Comparison of ENCODE assay signal across 17 cellular contexts in genomic region chr1:113858418-113858817, GRCh38. TPM values are rescaled to one million over a fixed set of nuclear protein-coding genes. Genes with fewer than 3 reads are reported as not detected.
DNase-seq lines count a peak whose midpoint lies in the region; ATAC-seq and TF ChIP-seq lines count a peak whose summit lies in the region.
"Had no signal": no experiment of that assay in that cellular context is flagged by ENCODE, and none has a peak within 500 bp of the region (broad histone marks: within the 10 kb centered on the region; RNA-seq: fewer than 3 reads in every experiment).

No MANE protein-coding gene starts in this region.

- WGBS in spleen, 5 donors, result 51 to 67% (median 59%) methylated on average over 3 of the region's 3 CpGs

- peaks cover 54% of the 10 kb centered on the region for H3K36me3 Mint-ChIP-seq in activated CD8-positive, alpha-beta T cell treated with anti-CD3 and anti-CD28 coated beads for 36 hours (ENCODE audit: low read depth)

- DNase-seq in spleen (no peak), hypothalamus (lab: John Stamatoyannopoulos, UW) (no peak)
- no peak for DNase-seq in activated CD8-positive, alpha-beta T cell treated with anti-CD3 and anti-CD28 coated beads for 36 hours
- DNase-seq: activated CD4-positive, alpha-beta T cell treated with anti-CD3 and anti-CD28 coated beads, Interleukin-2, amount 50 U/mL, for 4 hours; activated effector memory CD4-positive, alpha-beta T cell treated with Interleukin-2 at 50 U/mL for 16 hours; KBM-7; mammary epithelial cell; NCI-H1694 treated with DMSO at 0.1 percent for 48 hours; NCI-H524; occipital lobe; T1000 had no signal

- no peak for TF ChIP-seq CTCF in OCI-LY3 (IDR thresholded peaks at IDR 0.05; ENCODE audit: low read depth, low read length)
- TF ChIP-seq CTCF in spleen (IDR thresholded peaks at IDR 0.05 in 8 of 11, conservative IDR thresholded peaks at IDR 0.05 in 3 of 11), result no peak
- no peak for TF ChIP-seq CTCF in activated CD8-positive, alpha-beta T cell treated with anti-CD3 and anti-CD28 coated beads for 36 hours (IDR thresholded peaks at IDR 0.05)

- no peaks in the 10 kb centered on the region for H3K9me3 ChIP-seq in OCI-LY3 (ENCODE audit: insufficient read depth, low read length)
- no peaks in the 10 kb centered on the region for H3K9me3 ChIP-seq in spleen

- H3K9ac ChIP-seq in OCI-LY3 (ENCODE audit: low read length), result peak overlapping the region; percentile 76

- intact Hi-C loops in spleen (cut with DNase I; ENCODE audit: low total_unique reads), result no loop called here
- intact Hi-C loops in activated CD8-positive, alpha-beta T cell treated with anti-CD3 and anti-CD28 coated beads for 36 hours (cut with micrococcal nuclease), result no loop called here

- no peak for TF ChIP-seq POLR2A in spleen (IDR thresholded peaks at IDR 0.05)

- no peaks in the 10 kb centered on the region for H3K79me2 ChIP-seq in OCI-LY3 (ENCODE audit: low read length)

- CTCF ChIA-PET in activated CD8-positive, alpha-beta T cell treated with anti-CD3 and anti-CD28 coated beads for 36 hours (lab: Charles Lee), result interaction anchor here (3.7 kb wide), 1 partner anchor 22 kb away, joined by 16 read pairs; no protein-coding TSS in a partner anchor

- no peaks in the 10 kb centered on the region for H3K9me3 Mint-ChIP-seq in activated CD8-positive, alpha-beta T cell treated with anti-CD3 and anti-CD28 coated beads for 36 hours

- no peak overlapping the region for H3K4me3 Mint-ChIP-seq in activated CD8-positive, alpha-beta T cell treated with anti-CD3 and anti-CD28 coated beads for 36 hours

- ATAC-seq in GM18907 (IDR thresholded peaks at IDR 0.05; ENCODE audit: unreplicated experiment), result peak; percentile 43
- ATAC-seq in HG02642 (IDR thresholded peaks at IDR 0.05; ENCODE audit: poor library complexity, unreplicated experiment), result peak; percentile 32
- no peak for ATAC-seq in activated CD8-positive, alpha-beta T cell treated with anti-CD3 and anti-CD28 coated beads for 36 hours
- ATAC-seq in HG02571 (IDR thresholded peaks at IDR 0.05; ENCODE audit: unreplicated experiment), result no peak

- H3K27ac ChIP-seq in OCI-LY3 (ENCODE audit: low read length), result peak overlapping the region; percentile 99
- peak overlapping the region in 7 of 8 donors; percentile 49 to 80 (median 75) for H3K27ac ChIP-seq in spleen

- H3K36me3 ChIP-seq in OCI-LY3 (replicated peaks; ENCODE audit: low read depth, low read length), result peaks cover 7% of the 10 kb centered on the region
- peaks cover 0 to 44% (median 7%) of the 10 kb centered on the region in 6 donors for H3K36me3 ChIP-seq in spleen

- H3K27me3 Mint-ChIP-seq in activated CD8-positive, alpha-beta T cell treated with anti-CD3 and anti-CD28 coated beads for 36 hours, result no peaks in the 10 kb centered on the region

- H3K4me3 ChIP-seq in OCI-LY3 (ENCODE audit: low read length), result peak overlapping the region; percentile 58
- H3K4me3 ChIP-seq in spleen, result peak overlapping the region in 1 of 8 donors; percentile 41
- H3K4me3 ChIP-seq: skin epidermis had no signal

- H3K4me2 ChIP-seq in OCI-LY3 (ENCODE audit: low read length), result peak overlapping the region; percentile 78

- H3K4me1 ChIP-seq in OCI-LY3 (ENCODE audit: low read length), result peaks cover 70% of the 10 kb centered on the region
- H3K4me1 ChIP-seq in spleen, result peaks cover 32 to 73% (median 58%) of the 10 kb centered on the region in 6 donors

- H3K27me3 ChIP-seq in OCI-LY3 (ENCODE audit: low read depth, low read length), result no peaks in the 10 kb centered on the region
- H3K27me3 ChIP-seq in spleen (replicated peaks in 1 of 7), result no peaks in the 10 kb centered on the region

- no peaks in the 10 kb centered on the region for H4K20me1 ChIP-seq in OCI-LY3 (ENCODE audit: insufficient read depth, low read length)

- H3K4me1 Mint-ChIP-seq in activated CD8-positive, alpha-beta T cell treated with anti-CD3 and anti-CD28 coated beads for 36 hours (ENCODE audit: low read depth), result peaks cover 43% of the 10 kb centered on the region

- POLR2A ChIA-PET in activated CD8-positive, alpha-beta T cell treated with anti-CD3 and anti-CD28 coated beads for 36 hours (lab: Charles Lee), result interaction anchor here (0.9 to 1.2 kb wide), 2 partner anchors 10 to 12 kb away, joined by 3 to 4 read pairs; no protein-coding TSS in a partner anchor

- H3K27ac Mint-ChIP-seq in activated CD8-positive, alpha-beta T cell treated with anti-CD3 and anti-CD28 coated beads for 36 hours, result no peak overlapping the region

- no peak overlapping the region for H2AFZ ChIP-seq in OCI-LY3 (ENCODE audit: low read depth, low read length)

RNA-seq across cellular contexts. Expression of gene PTPN22, which starts 13.1 kb away (rescaled TPM):
- 10 to 100 TPM; 22.2 to 42.9 (median 29.3) TPM for total RNA-seq in spleen
- 10 to 100 TPM; 10.4 to 25.3 (median 14.3) TPM for polyA plus RNA-seq in spleen
- 10 to 100 TPM; 54.0 to 56.0 TPM for total RNA-seq in activated CD8-positive, alpha-beta T cell treated with anti-CD3 and anti-CD28 coated beads for 36 hours
- total RNA-seq: G401 had no signal

RNA-seq across cellular contexts. Expression of gene BCL2L15, which starts 29.0 kb away (rescaled TPM):
- 1 to 10 TPM; 1.5 to 7.1 (median 2.2) TPM for total RNA-seq in spleen
- polyA plus RNA-seq in spleen, result under 1 TPM; 0.64 to 0.83 (median 0.67) TPM
- total RNA-seq in activated CD8-positive, alpha-beta T cell treated with anti-CD3 and anti-CD28 coated beads for 36 hours, result under 1 TPM; 0.40 to 0.61 TPM

RNA-seq across cellular contexts. Expression of gene RSBN1, which starts 46.1 kb away (rescaled TPM):
- total RNA-seq in spleen, result 10 to 100 TPM; 24.2 to 34.0 (median 29.1) TPM
- polyA plus RNA-seq in spleen, result 1 to 10 TPM; 5.4 to 7.0 (median 6.0) TPM
- 10 to 100 TPM; 25.6 to 28.3 TPM for total RNA-seq in activated CD8-positive, alpha-beta T cell treated with anti-CD3 and anti-CD28 coated beads for 36 hours

RNA-seq across cellular contexts. Expression of gene AP4B1, which starts 46.2 kb away (rescaled TPM):
- total RNA-seq in spleen, result 10 to 100 TPM; 23.9 to 58.0 (median 33.1) TPM
- 10 to 100 TPM; 24.9 to 52.3 (median 27.5) TPM for polyA plus RNA-seq in spleen
- 10 to 100 TPM; 38.2 to 38.5 TPM for total RNA-seq in activated CD8-positive, alpha-beta T cell treated with anti-CD3 and anti-CD28 coated beads for 36 hours

RNA-seq across cellular contexts. Expression of gene DCLRE1B, which starts 46.7 kb away (rescaled TPM):
- total RNA-seq in spleen, result 10 to 100 TPM in 1 of 7 donors, 1 to 10 TPM in 6; 6.7 to 10.5 (median 8.0) TPM
- 1 to 10 TPM; 1.9 to 3.5 (median 2.4) TPM for polyA plus RNA-seq in spleen
- total RNA-seq in activated CD8-positive, alpha-beta T cell treated with anti-CD3 and anti-CD28 coated beads for 36 hours, result 10 to 100 TPM; 19.1 to 19.3 TPM

Comparison
In these comparisons a context has a peak if more than half of its experiments do, and no peak if none do; other contexts are left out.
1. ATAC-seq: peak in GM18907 (single experiment) and HG02642 (single experiment); none in activated CD8-positive, alpha-beta T cell treated with anti-CD3 and anti-CD28 coated beads for 36 hours (single experiment) and HG02571 (single experiment).